Comparison of ENCODE assay signal across 1 cellular context in the genomic region with DNA sequence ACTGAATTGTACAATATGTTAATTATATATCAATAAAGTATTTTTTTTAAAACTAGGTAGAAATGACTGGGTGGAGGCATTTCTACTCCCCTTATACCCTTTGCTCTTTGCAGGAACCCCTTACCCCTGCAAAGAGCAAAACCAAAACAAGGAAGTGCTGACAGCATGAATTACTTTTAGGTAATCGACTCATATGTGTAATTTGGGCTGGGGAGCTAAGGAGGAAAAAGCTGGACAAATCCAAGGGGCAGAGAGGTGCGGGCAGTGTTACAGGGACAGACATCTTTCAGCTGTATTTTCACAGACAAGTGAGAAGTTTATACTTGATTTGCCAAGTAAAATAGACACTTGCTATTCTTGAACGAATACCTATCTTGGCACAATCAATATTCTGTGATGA.
TF ChIP-seq lines count a peak whose summit lies in the region.

No MANE protein-coding gene starts in this region.

TF ChIP-seq in HepG2, 621 proteins besides CTCF, POLR2A, EP300 and RAD21 (continued from another document):
- TF ChIP-seq, protein P1, sequence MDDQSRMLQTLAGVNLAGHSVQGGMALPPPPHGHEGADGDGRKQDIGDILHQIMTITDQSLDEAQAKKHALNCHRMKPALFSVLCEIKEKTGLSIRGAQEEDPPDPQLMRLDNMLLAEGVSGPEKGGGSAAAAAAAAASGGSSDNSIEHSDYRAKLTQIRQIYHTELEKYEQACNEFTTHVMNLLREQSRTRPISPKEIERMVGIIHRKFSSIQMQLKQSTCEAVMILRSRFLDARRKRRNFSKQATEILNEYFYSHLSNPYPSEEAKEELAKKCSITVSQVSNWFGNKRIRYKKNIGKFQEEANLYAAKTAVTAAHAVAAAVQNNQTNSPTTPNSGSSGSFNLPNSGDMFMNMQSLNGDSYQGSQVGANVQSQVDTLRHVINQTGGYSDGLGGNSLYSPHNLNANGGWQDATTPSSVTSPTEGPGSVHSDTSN (CRISPR knock-in tag; IDR thresholded peaks at IDR 0.05; ENCODE audit: borderline replicate concordance) = no peak
- TF ChIP-seq TRIM24 (CRISPR knock-in tag; IDR thresholded peaks at IDR 0.05) (no peak), SP5 (CRISPR knock-in tag; IDR thresholded peaks at IDR 0.05; ENCODE audit: borderline replicate concordance, low read depth) (no peak), ZNF430 (CRISPR knock-in tag; IDR thresholded peaks at IDR 0.05) (no peak), CAMTA2 (CRISPR knock-in tag; IDR thresholded peaks at IDR 0.05; ENCODE audit: borderline replicate concordance) (no peak), KLF15 (CRISPR knock-in tag; IDR thresholded peaks at IDR 0.05; ENCODE audit: borderline replicate concordance) (no peak), KLF16 (CRISPR knock-in tag; IDR thresholded peaks at IDR 0.05) (no peak)
- TF ChIP-seq, protein P2, sequence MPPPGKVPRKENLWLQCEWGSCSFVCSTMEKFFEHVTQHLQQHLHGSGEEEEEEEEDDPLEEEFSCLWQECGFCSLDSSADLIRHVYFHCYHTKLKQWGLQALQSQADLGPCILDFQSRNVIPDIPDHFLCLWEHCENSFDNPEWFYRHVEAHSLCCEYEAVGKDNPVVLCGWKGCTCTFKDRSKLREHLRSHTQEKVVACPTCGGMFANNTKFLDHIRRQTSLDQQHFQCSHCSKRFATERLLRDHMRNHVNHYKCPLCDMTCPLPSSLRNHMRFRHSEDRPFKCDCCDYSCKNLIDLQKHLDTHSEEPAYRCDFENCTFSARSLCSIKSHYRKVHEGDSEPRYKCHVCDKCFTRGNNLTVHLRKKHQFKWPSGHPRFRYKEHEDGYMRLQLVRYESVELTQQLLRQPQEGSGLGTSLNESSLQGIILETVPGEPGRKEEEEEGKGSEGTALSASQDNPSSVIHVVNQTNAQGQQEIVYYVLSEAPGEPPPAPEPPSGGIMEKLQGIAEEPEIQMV (CRISPR knock-in tag; IDR thresholded peaks at IDR 0.05; ENCODE audit: low read depth) = no peak
